In the genomic region with DNA sequence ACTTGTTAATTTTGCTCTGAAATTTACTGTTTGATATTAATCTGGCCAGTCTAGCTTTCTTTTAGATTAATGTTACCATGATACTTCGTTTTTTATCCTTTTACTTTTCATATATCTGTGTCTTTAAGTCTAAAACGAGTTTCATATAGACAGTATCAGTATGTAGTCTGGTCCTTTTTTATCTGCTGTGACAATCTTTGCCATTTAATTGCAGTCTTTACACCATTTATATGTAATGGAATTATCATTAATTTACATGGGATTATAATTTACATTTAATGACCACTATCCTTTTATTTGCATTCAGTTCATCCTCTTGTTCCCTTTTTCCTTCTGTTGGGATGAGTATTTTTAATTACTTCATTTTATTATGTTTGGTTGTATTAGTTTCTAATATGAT, we compare ENCODE assay signal across 13 cellular contexts.
"Had no signal": no experiment of that assay in that cellular context is flagged by ENCODE, and none has a peak within 500 bp of the region (broad histone marks: within the 10 kb centered on the region; RNA-seq: fewer than 3 reads in every experiment).

No MANE protein-coding gene starts in this region.

- H3K4me3 Mint-ChIP-seq: neural crest cell had no signal

- H3K27ac Mint-ChIP-seq: progenitor cell of endocrine pancreas had no signal

- H3K27me3 ChIP-seq: heart left ventricle, pancreas, right lobe of liver had no signal

- H3K27me3 Mint-ChIP-seq: naive thymus-derived CD4-positive, alpha-beta T cell; progenitor cell of endocrine pancreas had no signal

- ATAC-seq: esophagus mucosa; heart left ventricle; left lobe of liver; naive thymus-derived CD4-positive, alpha-beta T cell; pancreas; right lobe of liver had no signal

- H3K27ac ChIP-seq: heart left ventricle, pancreas, right lobe of liver had no signal

- H3K36me3 ChIP-seq: heart left ventricle, pancreas, right lobe of liver had no signal

- H3K4me3 ChIP-seq: heart left ventricle, pancreas, right lobe of liver had no signal

- DNase-seq: effector memory CD4-positive, alpha-beta T cell; heart left ventricle; hippocampal formation; mammary epithelial cell; naive thymus-derived CD4-positive, alpha-beta T cell; pancreas; right lobe of liver; stimulated activated CD4-positive, alpha-beta T cell treated with anti-CD3 and anti-CD28 coated beads, Interleukin-2, amount 100 ng/mL, for 48 hours; stimulated activated naive CD4-positive, alpha-beta T cell treated with Interleukin-2 at 50 U/mL for 16 hours had no signal

- H3K9me3 ChIP-seq: pancreas, right lobe of liver had no signal
